Comparison of ENCODE assay signal across 16 cellular contexts in genomic region chr6:125951323-125951722, GRCh38. TPM values are rescaled to one million over a fixed set of nuclear protein-coding genes. Genes with fewer than 3 reads are reported as not detected.
DNase-seq lines count a peak whose midpoint lies in the region; ATAC-seq, FAIRE-seq and TF ChIP-seq lines count a peak whose summit lies in the region.
"Had no signal": no experiment of that assay in that cellular context is flagged by ENCODE, and none has a peak within 500 bp of the region (broad histone marks: within the 10 kb centered on the region; RNA-seq: fewer than 3 reads in every experiment).

No MANE protein-coding gene starts in this region.

- H3K27me3 Mint-ChIP-seq in neural progenitor cell (ENCODE audit: insufficient read depth, low read depth) = peaks cover 2% of the 10 kb centered on the region
- H3K27me3 Mint-ChIP-seq: CD4-positive, alpha-beta T cell had no signal

- H3K4me3 Mint-ChIP-seq in neural progenitor cell = no peak overlapping the region
- H3K4me3 Mint-ChIP-seq: B cell; CD4-positive, alpha-beta T cell had no signal

- H3K4me1 ChIP-seq in HepG2 (ENCODE audit: insufficient read depth, low read length) = peaks cover 72% of the 10 kb centered on the region
- H3K4me1 ChIP-seq in right lobe of liver = peaks cover 0 to 4% (median 0%) of the 10 kb centered on the region in 4 donors
- H3K4me1 ChIP-seq in K562 (replicated peaks in 1 of 2; ENCODE audit: control insufficient read depth in 2 of 2, insufficient read depth in 2 of 2, low read length in 2 of 2) = peaks cover 32 to 63% of the 10 kb centered on the region in 2 experiments; a peak in 4 of 5 replicates
- H3K4me1 ChIP-seq in neural progenitor cell = peaks cover 4% of the 10 kb centered on the region
- peaks cover 0 to 12% (median 5%) of the 10 kb centered on the region in 6 donors for H3K4me1 ChIP-seq in spleen
- H3K4me1 ChIP-seq in effector memory CD4-positive, alpha-beta T cell (ENCODE audit: control insufficient read depth, insufficient read depth, low read length, poor library complexity, severe bottlenecking) = no peaks in the 10 kb centered on the region

- H3K27ac Mint-ChIP-seq in neural progenitor cell = no peak overlapping the region
- H3K27ac Mint-ChIP-seq: B cell; CD4-positive, alpha-beta T cell had no signal

- peak; percentile 74 for DNase-seq in HepG2 (ENCODE audit: low spot score)
- no peak for DNase-seq in right lobe of liver
- no peak for DNase-seq in K562 (ENCODE audit: extremely low read depth in 1 of 4, low spot score in 3 of 4)
- no peak for DNase-seq in neural progenitor cell (ENCODE audit: low spot score)
- no peak for DNase-seq in spleen
- DNase-seq in effector memory CD4-positive, alpha-beta T cell = no peak
- DNase-seq: C1 segment of cervical spinal cord; CD4-positive, alpha-beta T cell; DMS79; HCEC 1CT had no signal

- TF ChIP-seq EP300 in HepG2 (IDR thresholded peaks at IDR 0.05; ENCODE audit: low read depth in 2 of 2, low read length in 2 of 2) = no peak
- no peak for TF ChIP-seq EP300 in HepG2 (CRISPR knock-in tag; IDR thresholded peaks at IDR 0.05; ENCODE audit: borderline replicate concordance)
- no peak for TF ChIP-seq EP300 in K562 (IDR thresholded peaks at IDR 0.05; ENCODE audit: low read length)

- no peak overlapping the region for H3K9ac ChIP-seq in HepG2 (ENCODE audit: insufficient read depth, low read depth, low read length)
- no peak overlapping the region for H3K9ac ChIP-seq in K562 (ENCODE audit: insufficient read depth in 1 of 2, low read depth in 2 of 2, low read length in 2 of 2)
- H3K9ac ChIP-seq in neural progenitor cell = no peak overlapping the region

- POLR2A ChIA-PET in HepG2 (lab: Yijun Ruan, JAX) (interaction anchor here (1.1 to 1.4 kb wide), 2 partner anchors 51 to 161 kb away, joined by 3 to 6 read pairs; no protein-coding TSS in a partner anchor), K562 (lab: Yijun Ruan, JAX) (interaction anchor here (0.6 to 0.7 kb wide), 2 partner anchors 160 to 170 kb away, joined by 3 read pairs; partner anchors contain the start of gene NCOA7)

- H3K4me2 ChIP-seq in HepG2 (ENCODE audit: low read depth, low read length) = no peak overlapping the region
- H3K4me2 ChIP-seq in K562 (ENCODE audit: insufficient read depth, low read length) = no peak overlapping the region
- no peak overlapping the region for H3K4me2 ChIP-seq in neural progenitor cell

- FAIRE-seq in HepG2 (lab: Jason Lieb, UNC) (no peak), K562 (lab: Jason Lieb, UNC) (no peak)
- FAIRE-seq: G401.6, GM12891 had no signal

- ATAC-seq in HepG2 (peak; percentile 27; the same call in 2 of the 3 replicates), right lobe of liver (no peak), K562 (no peak), GM19351 (IDR thresholded peaks at IDR 0.05; ENCODE audit: unreplicated experiment) (no peak)

- no peaks in the 10 kb centered on the region for H3K36me3 Mint-ChIP-seq in neural progenitor cell
- H3K36me3 Mint-ChIP-seq: IgD-negative memory B cell had no signal

- BruUV-seq in HepG2 (replicated peaks; lab: Mats Ljungman, UMichigan) = no TSS peak
- no TSS peak for BruUV-seq in K562 (replicated peaks; lab: Mats Ljungman, UMichigan)

- no peak overlapping the region for H3K27ac ChIP-seq in HepG2 (ENCODE audit: extremely low read length, insufficient read depth, low read length)
- no peak overlapping the region for H3K27ac ChIP-seq in right lobe of liver
- no peak overlapping the region for H3K27ac ChIP-seq in K562 (ENCODE audit: extremely low read depth, low read depth, low read length)
- H3K27ac ChIP-seq in neural progenitor cell = no peak overlapping the region
- no peak overlapping the region for H3K27ac ChIP-seq in spleen
- H3K27ac ChIP-seq in effector memory CD4-positive, alpha-beta T cell (ENCODE audit: insufficient read depth, low read length, poor library complexity, severe bottlenecking) = no peak overlapping the region
- H3K27ac ChIP-seq: HL-60 had no signal

- no peaks in the 10 kb centered on the region for H3K27me3 ChIP-seq in HepG2 (ENCODE audit: control insufficient read depth in 1 of 2, insufficient read depth in 2 of 2, low read length in 2 of 2)
- no peaks in the 10 kb centered on the region for H3K27me3 ChIP-seq in right lobe of liver
- H3K27me3 ChIP-seq in K562 (ENCODE audit: control insufficient read depth in 2 of 2, insufficient read depth in 2 of 2, low read length in 2 of 2) = no peaks in the 10 kb centered on the region
- peaks cover 4% of the 10 kb centered on the region for H3K27me3 ChIP-seq in neural progenitor cell
- H3K27me3 ChIP-seq in spleen (replicated peaks in 1 of 7) = peaks cover 0 to 9% (median 0%) of the 10 kb centered on the region in 7 donors
- no peaks in the 10 kb centered on the region for H3K27me3 ChIP-seq in effector memory CD4-positive, alpha-beta T cell (replicated peaks; ENCODE audit: control insufficient read depth, insufficient read depth, low read length, poor library complexity, severe bottlenecking)

- H4K20me1 ChIP-seq in HepG2 (ENCODE audit: insufficient read depth, low read length) (no peaks in the 10 kb centered on the region), K562 (replicated peaks; ENCODE audit: control insufficient read depth, insufficient read depth, low read length) (no peaks in the 10 kb centered on the region), neural progenitor cell (ENCODE audit: low read depth) (no peaks in the 10 kb centered on the region)

- 73% methylated on average over 1 of the region's 1 CpG for WGBS in HepG2 (ENCODE audit: low lambda C conversion rate)
- 88% methylated on average over 1 of the region's 1 CpG for WGBS in right lobe of liver (ENCODE audit: insufficient coverage, low coverage, low lambda C conversion rate, missing lambda C conversion rate)
- WGBS in K562 (ENCODE audit: insufficient coverage, low coverage, missing lambda C conversion rate) = 87% methylated on average over 1 of the region's 1 CpG
- 78 to 100% (median 87%) methylated on average over 1 of the region's 1 CpG for WGBS in spleen, 5 donors

- no peaks in the 10 kb centered on the region for H3K9me3 Mint-ChIP-seq in neural progenitor cell
- H3K9me3 Mint-ChIP-seq: CD4-positive, alpha-beta T cell; IgD-negative memory B cell had no signal

- H3K4me3 ChIP-seq in HepG2 (replicated peaks in 1 of 3; ENCODE audit: insufficient read depth in 1 of 3, low read depth in 2 of 3, low read length in 3 of 3) (no peak overlapping the region), right lobe of liver (no peak overlapping the region), K562 (no peak overlapping the region), neural progenitor cell (no peak overlapping the region), spleen (no peak overlapping the region)
- no peak overlapping the region for H3K4me3 ChIP-seq in effector memory CD4-positive, alpha-beta T cell (ENCODE audit: insufficient read depth, low read depth, low read length, poor library complexity, severe bottlenecking)

- H3K79me2 ChIP-seq in HepG2 (ENCODE audit: insufficient read depth, low read length) (no peaks in the 10 kb centered on the region), K562 (ENCODE audit: control insufficient read depth, insufficient read depth, low read length) (no peaks in the 10 kb centered on the region), neural progenitor cell (ENCODE audit: low read depth) (no peaks in the 10 kb centered on the region)

- in situ Hi-C loops in HepG2 (cut with HindIII; ENCODE audit: extremely low pct_ligation_motif_present, low pct_unique_long_range_greater_than_20kb) = loop anchor here (5.0 to 10.0 kb wide), 4 partner anchors 44 to 647 kb away; partner anchors contain the start of genes HDDC2 and NCOA7
- in situ Hi-C loops in K562 (cut with MboI) = no loop called here

- peak overlapping the region; percentile 67 for H2AFZ ChIP-seq in HepG2 (ENCODE audit: low read length)
- peak overlapping the region; percentile 22; the same call in 1 of the 2 replicates for H2AFZ ChIP-seq in K562 (ENCODE audit: low read depth, low read length)
- peak overlapping the region; percentile 60 for H2AFZ ChIP-seq in neural progenitor cell (replicated peaks)

- intact Hi-C loops in HepG2 (cut with micrococcal nuclease; ENCODE audit: unreplicated experiment) (no loop called here), right lobe of liver (cut with DNase I) (loop anchor here in 1 of 2 donors (10.0 kb wide), 1 partner anchor 47 kb away; no protein-coding TSS in a partner anchor), K562 (cut with micrococcal nuclease) (no loop called here), spleen (cut with DNase I; ENCODE audit: low total_unique reads) (loop anchor here (10.0 kb wide), 1 partner anchor 97 kb away; no protein-coding TSS in a partner anchor)

- no peak for TF ChIP-seq POLR2A in HepG2 (IDR thresholded peaks at IDR 0.05; ENCODE audit: insufficient read depth in 1 of 2, low read depth in 2 of 2, low read length in 2 of 2)
- TF ChIP-seq POLR2A in right lobe of liver (IDR thresholded peaks at IDR 0.05) = no peak
- TF ChIP-seq POLR2A in K562 (conservative IDR thresholded peaks at IDR 0.05) = no peak
- no peak for TF ChIP-seq POLR2A in spleen (IDR thresholded peaks at IDR 0.05)

- H3K9me3 ChIP-seq in HepG2 (ENCODE audit: low read length) (no peaks in the 10 kb centered on the region), right lobe of liver (no peaks in the 10 kb centered on the region), K562 (replicated peaks; ENCODE audit: control insufficient read depth, insufficient read depth, low read depth, low read length) (peaks cover 5% of the 10 kb centered on the region; the same call in 1 of the 2 replicates), neural progenitor cell (ENCODE audit: low read depth) (no peaks in the 10 kb centered on the region), spleen (no peaks in the 10 kb centered on the region)
- no peaks in the 10 kb centered on the region for H3K9me3 ChIP-seq in effector memory CD4-positive, alpha-beta T cell (ENCODE audit: control insufficient read depth, low read length)

- no peaks in the 10 kb centered on the region for H3K9me1 ChIP-seq in K562 (ENCODE audit: control insufficient read depth, insufficient read depth, low read length)

- no peak for TF ChIP-seq CTCF in HepG2 (CRISPR knock-in tag; IDR thresholded peaks at IDR 0.05)
- no peak for TF ChIP-seq CTCF in right lobe of liver (IDR thresholded peaks at IDR 0.05)
- no peak for TF ChIP-seq CTCF in K562 (IDR thresholded peaks at IDR 0.05 in 2 of 3, conservative IDR thresholded peaks at IDR 0.05 in 1 of 3; ENCODE audit: insufficient read depth in 2 of 3, low read depth in 1 of 3, low read length in 3 of 3)
- TF ChIP-seq CTCF in neural progenitor cell (IDR thresholded peaks at IDR 0.05) = no peak
- TF ChIP-seq CTCF in spleen (IDR thresholded peaks at IDR 0.05 in 8 of 11, conservative IDR thresholded peaks at IDR 0.05 in 3 of 11) = no peak

- H3K36me3 ChIP-seq in HepG2 (replicated peaks in 1 of 2; ENCODE audit: control insufficient read depth in 1 of 2, insufficient read depth in 2 of 2, low read length in 2 of 2) (no peaks in the 10 kb centered on the region), right lobe of liver (no peaks in the 10 kb centered on the region), K562 (ENCODE audit: control insufficient read depth, insufficient read depth, low read length) (no peaks in the 10 kb centered on the region), neural progenitor cell (no peaks in the 10 kb centered on the region), spleen (no peaks in the 10 kb centered on the region)
- H3K36me3 ChIP-seq in effector memory CD4-positive, alpha-beta T cell (ENCODE audit: control insufficient read depth, insufficient read depth, low read length) = no peaks in the 10 kb centered on the region

- TF ChIP-seq RAD21 in HepG2 (CRISPR knock-in tag; IDR thresholded peaks at IDR 0.05) = no peak
- TF ChIP-seq RAD21 in K562 (CRISPR knock-in tag; conservative IDR thresholded peaks at IDR 0.05 in 1 of 2, IDR thresholded peaks at IDR 0.05 in 1 of 2) = no peak

- no peaks in the 10 kb centered on the region for H3F3A ChIP-seq in neural progenitor cell (ENCODE audit: low read depth)

- CTCF ChIA-PET in HepG2 (lab: Yijun Ruan, JAX; ENCODE audit: low intra/inter-chr PET ratio, low total read pairs) = no interaction called here
- CTCF ChIA-PET in K562 (lab: Yijun Ruan, JAX; ENCODE audit: low intra/inter-chr PET ratio) = no interaction called here

- H3K4me1 Mint-ChIP-seq in neural progenitor cell = peaks cover 4% of the 10 kb centered on the region

RNA-seq across cellular contexts. Expression of gene HINT3, which starts 5.2 kb away (rescaled TPM):
- total RNA-seq in HepG2 (2016; rRNA removed; fragmentation: Illumina TruSeq; extraction: Trizol) (22.8 and 33.0 TPM in 2 replicates), right lobe of liver (10 to 100 TPM in 5 of 6 experiments, 1 to 10 TPM in 1; 8.5 to 16.6 (median 14.3) TPM), K562 (2014; rRNA removed) (11.8 and 13.7 TPM in 2 replicates), K562 (2014; rRNA removed; fragmentation: Illumina TruSeq; extraction: Trizol) (16.6 and 16.9 TPM in 2 replicates), K562 (2015; rRNA removed; fragmentation: Illumina TruSeq; extraction: Trizol) (14.6 and 16.2 TPM in 2 replicates), K562 (2021) (10.8 and 11.3 TPM in 2 replicates), neural progenitor cell (ENCODE audit: low replicate concordance) (19.5 and 29.6 TPM in 2 replicates), spleen (10 to 100 TPM; 13.4 to 18.6 (median 16.0) TPM)
- 4.3 and 5.0 TPM in 2 replicates for total RNA-seq in HepG2 (2016; cell fraction: cytosol; rRNA removed; fragmentation: Illumina TruSeq; extraction: Trizol; ENCODE audit: low read depth)
- total RNA-seq in HepG2 (2016; cell fraction: insoluble cytoplasmic fraction; rRNA removed; fragmentation: Illumina TruSeq; extraction: Trizol) = 22.7 and 34.5 TPM in 2 replicates
- 19.5 and 20.3 TPM in 2 replicates for total RNA-seq in HepG2 (2016; cell fraction: membrane; rRNA removed; fragmentation: Illumina TruSeq; extraction: Trizol)
- total RNA-seq in HepG2 (2016; cell fraction: nucleus; rRNA removed; fragmentation: Illumina TruSeq; extraction: Trizol) = 11.8 and 12.4 TPM in 2 replicates
- polyA plus RNA-seq in HepG2 (2011; rRNA removed) (2.8 and 3.1 TPM in 2 replicates), K562 (2011; rRNA removed) (4.7 and 5.1 TPM in 2 replicates), K562 (2014; fragmentation: Illumina TruSeq; extraction: Trizol) (12.6 and 13.7 TPM in 2 replicates), K562 (2014; fragmentation: Nextera tagmentation; extraction: Ambion mirVana) (1 to 10 TPM; 1.4 to 1.9 TPM), K562 (2014; rRNA removed) (7.6 and 8.9 TPM in 2 replicates), spleen (1 to 10 TPM; 5.0 to 8.5 (median 6.3) TPM)
- 2.5 TPM in 2 replicates for polyA plus RNA-seq in HepG2 (2011; cell fraction: cytosol; rRNA removed)
- polyA plus RNA-seq in HepG2 (2011; cell fraction: nucleus; rRNA removed) = 1.3 and 1.6 TPM in 2 replicates
- 15.9 and 22.1 TPM in 2 replicates for polyA plus RNA-seq in HepG2 (2012)
- polyA plus RNA-seq in HepG2 (2016; cell fraction: cytosol; fragmentation: Illumina TruSeq; extraction: Trizol; ENCODE audit: low read depth) = 4.2 and 5.7 TPM in 2 replicates
- 32.2 and 38.6 TPM in 2 replicates for polyA plus RNA-seq in HepG2 (2016; cell fraction: insoluble cytoplasmic fraction; fragmentation: Illumina TruSeq; extraction: Trizol; ENCODE audit: low read depth)
- polyA plus RNA-seq in HepG2 (2016; cell fraction: membrane; fragmentation: Illumina TruSeq; extraction: Trizol; ENCODE audit: low read depth) = 14.3 and 16.1 TPM in 2 replicates
- polyA plus RNA-seq in HepG2 (2016; cell fraction: nucleus; fragmentation: Illumina TruSeq; extraction: Trizol; ENCODE audit: insufficient read depth, low read depth) = 12.5 and 13.2 TPM in 2 replicates
- 1.3 and 3.6 TPM in 2 replicates for polyA minus RNA-seq in HepG2 (2011; rRNA and poly(A)+ RNA removed; ENCODE audit: low replicate concordance)
- 9.3 and 9.5 TPM in 2 replicates for polyA minus RNA-seq in HepG2 (2011; cell fraction: cytosol; rRNA and poly(A)+ RNA removed)
- 4.5 and 5.8 TPM in 2 replicates for polyA minus RNA-seq in HepG2 (2011; cell fraction: nucleus; rRNA and poly(A)+ RNA removed)
- total RNA-seq in K562 (2011; cell fraction: chromatin; rRNA removed; ENCODE audit: low replicate concordance) = 1.1 and 2.9 TPM in 2 replicates
- total RNA-seq in K562 (2011; cell fraction: nucleolus; rRNA removed) = 1.2 and 1.3 TPM in 2 replicates
- total RNA-seq in K562 (2011; cell fraction: nucleoplasm; rRNA removed) = 2.2 and 4.0 TPM in 2 replicates
- polyA plus RNA-seq in K562 (2011; cell fraction: cytosol; rRNA removed) = 2.4 and 2.8 TPM in 2 replicates
- polyA plus RNA-seq in K562 (2011; cell fraction: nucleus; rRNA removed) = 0.98 and 1.3 TPM in 2 replicates
- polyA plus RNA-seq in K562 (2012) = 15.3 and 21.7 TPM in 2 replicates
- polyA minus RNA-seq in K562 (2011; rRNA and poly(A)+ RNA removed) = 3.1 and 4.7 TPM in 2 replicates
- 3.5 and 6.0 TPM in 2 replicates for polyA minus RNA-seq in K562 (2011; cell fraction: cytosol; rRNA and poly(A)+ RNA removed)
- 1.3 and 2.2 TPM in 2 replicates for polyA minus RNA-seq in K562 (2011; cell fraction: nucleus; rRNA and poly(A)+ RNA removed)

RNA-seq across cellular contexts. Expression of gene TRMT11, which starts 35.0 kb away (rescaled TPM):
- total RNA-seq in HepG2 (2016; rRNA removed; fragmentation: Illumina TruSeq; extraction: Trizol) = 66.0 and 81.9 TPM in 2 replicates
- total RNA-seq in HepG2 (2016; cell fraction: cytosol; rRNA removed; fragmentation: Illumina TruSeq; extraction: Trizol; ENCODE audit: low read depth) = 21.2 and 26.8 TPM in 2 replicates
- total RNA-seq in HepG2 (2016; cell fraction: insoluble cytoplasmic fraction; rRNA removed; fragmentation: Illumina TruSeq; extraction: Trizol) = 67.4 and 74.9 TPM in 2 replicates
- 20.1 and 28.0 TPM in 2 replicates for total RNA-seq in HepG2 (2016; cell fraction: membrane; rRNA removed; fragmentation: Illumina TruSeq; extraction: Trizol)
- total RNA-seq in HepG2 (2016; cell fraction: nucleus; rRNA removed; fragmentation: Illumina TruSeq; extraction: Trizol) = 235 and 261 TPM in 2 replicates
- 31.9 and 42.2 TPM in 2 replicates for polyA plus RNA-seq in HepG2 (2011; rRNA removed)
- 13.5 and 18.7 TPM in 2 replicates for polyA plus RNA-seq in HepG2 (2011; cell fraction: cytosol; rRNA removed)
- 53.6 and 65.0 TPM in 2 replicates for polyA plus RNA-seq in HepG2 (2011; cell fraction: nucleus; rRNA removed)
- polyA plus RNA-seq in HepG2 (2012) = 22.7 and 30.6 TPM in 2 replicates
- polyA plus RNA-seq in HepG2 (2016; cell fraction: cytosol; fragmentation: Illumina TruSeq; extraction: Trizol; ENCODE audit: low read depth) = 3.1 and 3.6 TPM in 2 replicates
- 45.8 and 49.9 TPM in 2 replicates for polyA plus RNA-seq in HepG2 (2016; cell fraction: insoluble cytoplasmic fraction; fragmentation: Illumina TruSeq; extraction: Trizol; ENCODE audit: low read depth)
- 6.0 and 6.4 TPM in 2 replicates for polyA plus RNA-seq in HepG2 (2016; cell fraction: membrane; fragmentation: Illumina TruSeq; extraction: Trizol; ENCODE audit: low read depth)
- 68.3 and 74.4 TPM in 2 replicates for polyA plus RNA-seq in HepG2 (2016; cell fraction: nucleus; fragmentation: Illumina TruSeq; extraction: Trizol; ENCODE audit: insufficient read depth, low read depth)
- 15.0 and 25.2 TPM in 2 replicates for polyA minus RNA-seq in HepG2 (2011; rRNA and poly(A)+ RNA removed; ENCODE audit: low replicate concordance)
- 13.2 and 16.8 TPM in 2 replicates for polyA minus RNA-seq in HepG2 (2011; cell fraction: cytosol; rRNA and poly(A)+ RNA removed)
- polyA minus RNA-seq in HepG2 (2011; cell fraction: nucleus; rRNA and poly(A)+ RNA removed) = 381 and 440 TPM in 2 replicates
- total RNA-seq in right lobe of liver = 10 to 100 TPM; 12.6 to 36.0 (median 25.3) TPM
- total RNA-seq in K562 (2011; cell fraction: chromatin; rRNA removed; ENCODE audit: low replicate concordance) = 88.5 and 187 TPM in 2 replicates
- total RNA-seq in K562 (2011; cell fraction: nucleolus; rRNA removed) = 41.2 and 47.4 TPM in 2 replicates
- 59.8 and 74.4 TPM in 2 replicates for total RNA-seq in K562 (2011; cell fraction: nucleoplasm; rRNA removed)
- 38.2 and 40.5 TPM in 2 replicates for total RNA-seq in K562 (2014; rRNA removed)
- total RNA-seq in K562 (2014; rRNA removed; fragmentation: Illumina TruSeq; extraction: Trizol) = 60.8 and 68.2 TPM in 2 replicates
- total RNA-seq in K562 (2015; rRNA removed; fragmentation: Illumina TruSeq; extraction: Trizol) = 47.2 and 53.0 TPM in 2 replicates
- total RNA-seq in K562 (2021) = 38.8 and 41.3 TPM in 2 replicates
- 68.1 and 88.0 TPM in 2 replicates for polyA plus RNA-seq in K562 (2011; rRNA removed)
- polyA plus RNA-seq in K562 (2011; cell fraction: cytosol; rRNA removed) = 8.9 and 26.0 TPM in 2 replicates
- 136 and 190 TPM in 2 replicates for polyA plus RNA-seq in K562 (2011; cell fraction: nucleus; rRNA removed)
- polyA plus RNA-seq in K562 (2012) = 23.3 and 23.7 TPM in 2 replicates
- polyA plus RNA-seq in K562 (2014; fragmentation: Illumina TruSeq; extraction: Trizol) = 34.8 and 46.8 TPM in 2 replicates
- 10 to 100 TPM; 72.4 to 76.3 TPM for polyA plus RNA-seq in K562 (2014; fragmentation: Nextera tagmentation; extraction: Ambion mirVana)
- 59.6 and 59.8 TPM in 2 replicates for polyA plus RNA-seq in K562 (2014; rRNA removed)
- 99.9 and 108 TPM in 2 replicates for polyA minus RNA-seq in K562 (2011; rRNA and poly(A)+ RNA removed)
- polyA minus RNA-seq in K562 (2011; cell fraction: cytosol; rRNA and poly(A)+ RNA removed) = 23.4 and 24.7 TPM in 2 replicates
- polyA minus RNA-seq in K562 (2011; cell fraction: nucleus; rRNA and poly(A)+ RNA removed) = 117 and 147 TPM in 2 replicates
- 51.9 and 105 TPM in 2 replicates for total RNA-seq in neural progenitor cell (ENCODE audit: low replicate concordance)
- total RNA-seq in spleen = 10 to 100 TPM; 18.4 to 37.7 (median 23.8) TPM
- 10 to 100 TPM; 10.7 to 16.5 (median 11.1) TPM for polyA plus RNA-seq in spleen

Comparison
In these comparisons a context has a peak if more than half of its experiments do, and no peak if none do; other contexts are left out.
1. Of the 241 proteins assayed by ChIP-seq in both HepG2 and K562: peak only in HepG2: CEBPB, CEBPG, HMG20A, SMC3, TFAP4, TGIF2 and 1 more; only in K562: none; in both: none; in neither: 234.